Comparison of ENCODE assay signal across 1 cellular context in the genomic region with DNA sequence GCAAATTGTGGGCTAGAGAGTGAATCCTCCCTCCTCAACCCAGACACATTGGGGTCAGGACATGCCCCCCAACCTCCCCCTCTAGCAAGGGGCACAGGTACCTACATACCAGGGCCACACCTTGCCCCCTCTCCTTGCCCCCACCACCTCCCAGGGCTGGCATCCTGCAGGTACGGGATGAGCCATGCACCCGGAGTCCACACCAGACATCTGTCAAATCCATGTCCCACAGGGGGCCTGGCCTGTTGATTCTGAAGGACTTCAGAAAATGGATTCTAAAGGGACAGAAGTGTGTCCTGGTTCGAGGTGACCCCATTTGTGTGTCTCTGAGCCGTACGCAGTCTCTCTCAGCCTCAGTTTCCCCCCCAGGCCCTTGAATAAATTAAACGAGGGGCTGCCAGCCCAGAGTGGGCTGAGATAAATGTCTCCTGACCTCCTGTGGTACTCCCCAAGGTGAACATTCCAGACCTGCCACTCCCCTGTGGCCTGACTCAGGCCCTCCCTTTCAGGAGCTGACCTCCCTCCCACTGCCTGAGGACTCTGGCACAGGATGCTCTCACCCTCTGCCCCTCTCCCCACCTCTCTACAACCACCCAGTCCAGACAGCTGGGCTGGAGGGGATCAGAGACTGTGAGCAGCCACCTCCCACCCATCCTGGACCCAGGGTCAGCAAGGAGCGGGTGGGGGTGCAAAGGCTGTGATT.
TF ChIP-seq lines count a peak whose summit lies in the region.

No MANE protein-coding gene starts in this region.

TF ChIP-seq in H1, 55 proteins besides CTCF, POLR2A, EP300 and RAD21:
- TF ChIP-seq SRF (IDR thresholded peaks at IDR 0.05; ENCODE audit: low read depth, low read length) (no peak), MAFK (IDR thresholded peaks at IDR 0.05; ENCODE audit: low read depth, low read length) (no peak), SUZ12 (IDR thresholded peaks at IDR 0.05; ENCODE audit: low read length) (no peak), SP2 (IDR thresholded peaks at IDR 0.05; ENCODE audit: low read length) (no peak), NRF1 (IDR thresholded peaks at IDR 0.05; ENCODE audit: low read depth, low read length) (no peak), EZH2 (IDR thresholded peaks at IDR 0.05; ENCODE audit: low read depth, low read length, severe bottlenecking) (no peak), NANOG (IDR thresholded peaks at IDR 0.05; ENCODE audit: insufficient read depth, low read depth, low read length, poor library complexity, severe bottlenecking) (no peak), JUND (IDR thresholded peaks at IDR 0.05; ENCODE audit: low read length) (no peak), EGR1 (IDR thresholded peaks at IDR 0.05; ENCODE audit: borderline replicate concordance, low read depth, low read length) (no peak), FOSL1 (IDR thresholded peaks at IDR 0.05; ENCODE audit: insufficient read depth, low read depth, low read length) (no peak), CTBP2 (IDR thresholded peaks at IDR 0.05; ENCODE audit: borderline replicate concordance, insufficient read depth, insufficient read length, low read length) (no peak)
